17 cellular contexts compared by ENCODE assay signal in the genomic region with DNA sequence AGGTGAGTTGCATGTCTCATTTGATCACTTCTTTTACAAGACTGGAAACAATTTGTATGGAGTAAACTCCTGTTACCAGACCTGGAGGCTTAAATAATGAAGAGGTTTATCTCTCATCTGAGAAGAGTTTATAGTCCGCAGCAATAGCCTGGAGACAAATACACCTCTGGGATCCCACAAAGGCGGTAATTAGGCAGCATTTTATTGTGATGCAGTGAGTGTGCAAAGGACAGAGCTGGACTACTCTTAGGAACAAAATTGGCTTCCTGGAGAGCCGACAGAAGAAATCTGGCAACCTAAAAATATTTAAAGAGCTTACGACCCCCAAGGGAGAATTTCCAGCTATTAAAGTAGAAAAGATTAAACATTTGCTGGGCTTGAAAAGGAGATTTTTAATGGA.
"Had no signal": no experiment of that assay in that cellular context is flagged by ENCODE, and none has a peak within 500 bp of the region (broad histone marks: within the 10 kb centered on the region; RNA-seq: fewer than 3 reads in every experiment).

No MANE protein-coding gene starts in this region.

- H3K9me3 ChIP-seq: ascending aorta, esophagus muscularis mucosa, sigmoid colon, upper lobe of left lung had no signal

- H3K4me3 ChIP-seq: ascending aorta, cardiac muscle cell, esophagus muscularis mucosa, lung, sigmoid colon, upper lobe of left lung had no signal

- H3K4me1 ChIP-seq: ascending aorta, upper lobe of left lung had no signal

- H3K27ac ChIP-seq: ascending aorta, cardiac muscle cell, upper lobe of left lung had no signal

- H3K27me3 ChIP-seq: ascending aorta, cardiac muscle cell, esophagus muscularis mucosa, sigmoid colon, upper lobe of left lung had no signal

- DNase-seq: activated CD4-positive, alpha-beta T cell treated with anti-CD3 and anti-CD28 coated beads for 4 hours; activated CD8-positive, alpha-beta memory T cell treated with anti-CD3 and anti-CD28 coated beads, Interleukin-2, amount 50 U/mL, for 48 hours; activated CD8-positive, alpha-beta T cell treated with anti-CD3 and anti-CD28 coated beads, Interleukin-2, amount 10 ng/mL, durations not matched to agents 7 days and 5 days; activated naive CD4-positive, alpha-beta T cell; glutamatergic neuron; immature natural killer cell; left colon; naive thymus-derived CD4-positive, alpha-beta T cell; sigmoid colon; stimulated activated CD4-positive, alpha-beta T cell treated with anti-CD3 and anti-CD28 coated beads, Interleukin-2, amount 100 ng/mL, for 24 hours; stimulated activated naive CD4-positive, alpha-beta T cell; T1000; upper lobe of left lung had no signal

- H3K36me3 ChIP-seq: ascending aorta, cardiac muscle cell, esophagus muscularis mucosa, sigmoid colon, upper lobe of left lung had no signal
